ENCODE assay signal across 28 cellular contexts in the genomic region with DNA sequence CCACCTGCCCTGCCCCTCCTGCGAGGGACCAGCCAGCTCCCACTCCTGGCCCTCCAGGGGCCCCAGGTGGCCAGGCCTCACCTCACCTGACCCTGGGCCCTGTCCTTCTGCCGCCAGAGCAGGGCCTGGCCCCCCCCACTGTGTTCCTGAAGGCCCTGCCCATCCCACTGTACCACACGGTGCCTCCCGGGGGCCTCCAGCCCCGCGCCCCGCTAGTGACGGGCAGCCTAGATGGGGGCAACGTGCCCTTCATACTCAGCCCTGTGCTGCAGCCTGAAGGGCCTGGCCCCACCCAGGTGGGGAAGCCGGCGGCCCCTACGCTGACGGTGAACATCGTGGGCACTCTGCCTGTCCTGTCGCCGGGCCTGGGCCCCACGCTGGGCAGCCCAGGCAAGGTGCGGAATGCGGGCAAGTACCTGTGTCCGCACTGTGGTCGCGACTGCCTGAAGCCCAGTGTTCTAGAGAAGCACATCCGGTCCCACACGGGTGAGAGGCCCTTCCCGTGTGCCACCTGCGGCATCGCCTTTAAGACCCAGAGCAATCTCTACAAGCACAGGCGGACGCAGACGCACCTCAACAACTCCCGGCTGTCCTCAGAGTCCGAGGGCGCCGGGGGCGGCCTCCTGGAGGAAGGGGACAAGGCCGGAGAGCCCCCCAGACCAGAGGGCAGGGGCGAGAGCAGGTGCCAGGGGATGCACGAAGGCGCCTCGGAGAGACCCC. TPM values are rescaled to one million over a fixed set of nuclear protein-coding genes. Genes with fewer than 3 reads are reported as not detected.
"Had no signal": no experiment of that assay in that cellular context is flagged by ENCODE, and none has a peak within 500 bp of the region (broad histone marks: within the 10 kb centered on the region; RNA-seq: fewer than 3 reads in every experiment).

No MANE protein-coding gene starts in this region.

- H3K36me3 Mint-ChIP-seq: activated naive CD4-positive, alpha-beta T cell treated with anti-CD3 and anti-CD28 coated beads, Interleukin-2, amount 50 U/mL, for 72 hours; brain had no signal

- DNase-seq: activated CD4-positive, alpha-beta T cell treated with anti-CD3 and anti-CD28 coated beads for 4 hours; activated CD8-positive, alpha-beta T cell treated with anti-CD3 and anti-CD28 coated beads for 36 hours; activated effector memory CD4-positive, alpha-beta T cell treated with Interleukin-2 at 50 U/mL for 16 hours; activated naive CD4-positive, alpha-beta T cell treated with Interleukin-2 at 50 U/mL for 16 hours; activated naive CD8-positive, alpha-beta T cell treated with anti-CD3 and anti-CD28 coated beads, Interleukin-2, amount 50 U/mL, for 24 hours; activated T-cell treated with anti-CD3 and anti-CD28 coated beads, Interleukin-2, amount 50 U/mL, for 24 hours; amniotic stem cell; NCI-H1092; NCI-H1417; NCI-H1694 treated with DMSO at 0.1 percent for 48 hours; NCI-H2029 treated with DMSO at 0.1 percent for 48 hours; NCI-H345; NCI-H510A treated with DMSO at 0.1 percent for 48 hours; NCI-H69; NK-92 treated with Interleukin-12 subunit alpha and Interleukin-12 subunit beta, amount 100 ng/mL, for 24 hours; OCI-M1; RPMI8226; SHP77 had no signal

- H3K27ac ChIP-seq: KMS-11 had no signal

- H3K27me3 Mint-ChIP-seq: activated CD8-positive, alpha-beta T cell treated with anti-CD3 and anti-CD28 coated beads for 36 hours; activated naive CD8-positive, alpha-beta T cell treated with anti-CD3 and anti-CD28 coated beads, Interleukin-2, amount 50 U/mL, for 24 hours; activated T-cell treated with anti-CD3 and anti-CD28 coated beads, Interleukin-2, amount 50 U/mL, for 24 hours; central memory CD8-positive, alpha-beta T cell had no signal

- H3K9me3 Mint-ChIP-seq: activated CD8-positive, alpha-beta T cell treated with anti-CD3 and anti-CD28 coated beads for 36 hours; activated naive CD4-positive, alpha-beta T cell treated with anti-CD3 and anti-CD28 coated beads, Interleukin-2, amount 50 U/mL, for 72 hours; activated naive CD8-positive, alpha-beta T cell treated with anti-CD3 and anti-CD28 coated beads, Interleukin-2, amount 50 U/mL, for 24 hours; activated T-cell treated with anti-CD3 and anti-CD28 coated beads, Interleukin-2, amount 50 U/mL, for 24 hours; activated T-helper 1 cell treated with anti-CD3 and anti-CD28 coated beads, Interleukin-12 subunit alpha, Interleukin-12 subunit beta, Interleukin-2, Interleukin-4 antibody, amounts not matched to agents 30 ng/mL and 10 ng/mL and 1 ng/mL, durations not matched to agents 14 hours and 24 hours and 36 hours; brain; central memory CD8-positive, alpha-beta T cell; T-helper 1 cell treated with Interleukin-12 subunit alpha and Interleukin-12 subunit beta and Interleukin-4 antibody, amounts not matched to agents 30 μg/mL and 1 μg/mL, for 36 hours had no signal

- ATAC-seq: activated CD4-positive, CD25-positive, alpha-beta regulatory T cell treated with anti-CD3 and anti-CD28 coated beads, Interleukin-2, amount 50 U/mL, for 24 hours; activated CD8-positive, alpha-beta T cell treated with anti-CD3 and anti-CD28 coated beads for 36 hours; activated naive CD4-positive, alpha-beta T cell treated with anti-CD3 and anti-CD28 coated beads, Interleukin-2, amount 50 U/mL, for 72 hours; activated naive CD8-positive, alpha-beta T cell treated with anti-CD3 and anti-CD28 coated beads, Interleukin-2, amount 50 U/mL, for 24 hours had no signal

- H3K4me3 Mint-ChIP-seq: activated CD8-positive, alpha-beta T cell treated with anti-CD3 and anti-CD28 coated beads for 36 hours; activated naive CD8-positive, alpha-beta T cell treated with anti-CD3 and anti-CD28 coated beads, Interleukin-2, amount 50 U/mL, for 24 hours; activated T-cell treated with anti-CD3 and anti-CD28 coated beads, Interleukin-2, amount 50 U/mL, for 24 hours; activated T-helper 1 cell treated with anti-CD3 and anti-CD28 coated beads, Interleukin-12 subunit alpha, Interleukin-12 subunit beta, Interleukin-2, Interleukin-4 antibody, amounts not matched to agents 30 ng/mL and 10 ng/mL and 1 ng/mL, durations not matched to agents 14 hours and 24 hours and 36 hours; brain; central memory CD8-positive, alpha-beta T cell; T-helper 1 cell treated with Interleukin-12 subunit alpha and Interleukin-12 subunit beta and Interleukin-4 antibody, amounts not matched to agents 30 μg/mL and 1 μg/mL, for 36 hours had no signal

- H3K27ac Mint-ChIP-seq: activated CD8-positive, alpha-beta T cell treated with anti-CD3 and anti-CD28 coated beads for 36 hours; activated naive CD4-positive, alpha-beta T cell treated with anti-CD3 and anti-CD28 coated beads, Interleukin-2, amount 50 U/mL, for 72 hours; activated naive CD8-positive, alpha-beta T cell treated with anti-CD3 and anti-CD28 coated beads, Interleukin-2, amount 50 U/mL, for 24 hours; activated T-cell treated with anti-CD3 and anti-CD28 coated beads, Interleukin-2, amount 50 U/mL, for 24 hours; activated T-helper 1 cell treated with anti-CD3 and anti-CD28 coated beads, Interleukin-12 subunit alpha, Interleukin-12 subunit beta, Interleukin-2, Interleukin-4 antibody, amounts not matched to agents 30 ng/mL and 10 ng/mL and 1 ng/mL, durations not matched to agents 14 hours and 24 hours and 36 hours; brain; T-helper 1 cell treated with Interleukin-12 subunit alpha and Interleukin-12 subunit beta and Interleukin-4 antibody, amounts not matched to agents 30 μg/mL and 1 μg/mL, for 36 hours had no signal

- H3K4me2 ChIP-seq: KMS-11 had no signal

- FAIRE-seq: astrocyte had no signal

- H3K9ac ChIP-seq: KMS-11 had no signal

RNA-seq across cellular contexts. Expression of a gene that starts 27.6 kb away (rescaled TPM):
- total RNA-seq: astrocyte, MCF 10A, SK-MEL-5 had no signal
